ENCODE assay signal across 12 cellular contexts in genomic region chr10:132158122-132158741, GRCh38. TPM values are rescaled to one million over a fixed set of nuclear protein-coding genes. Genes with fewer than 3 reads are reported as not detected.
A peak's percentile ranks its signal among the peaks of the same experiment; 100 is the strongest.
DNase-seq lines count a peak whose midpoint lies in the region; ATAC-seq and TF ChIP-seq lines count a peak whose summit lies in the region.
"Had no signal": no experiment of that assay in that cellular context is flagged by ENCODE, and none has a peak within 500 bp of the region (broad histone marks: within the 10 kb centered on the region; RNA-seq: fewer than 3 reads in every experiment).

No MANE protein-coding gene starts in this region.

- WGBS in heart right ventricle, 2 donors: 46 to 52% methylated on average over 2 of the region's 2 CpGs

- H3K27ac ChIP-seq in heart right ventricle: no peak overlapping the region
- H3K27ac ChIP-seq: colonic mucosa, lower lobe of right lung had no signal

- ATAC-seq in left ventricle myocardium superior (no peak), heart right ventricle (no peak), HG02973 (IDR thresholded peaks at IDR 0.05; ENCODE audit: unreplicated experiment) (no peak)
- peak; percentile 2 for ATAC-seq in central memory CD8-positive, alpha-beta T cell (replicated peaks; ENCODE audit: extremely low read depth, poor library complexity, severe bottlenecking)
- peak; percentile 9 to 21 for ATAC-seq in stimulated activated naive B cell treated with anti-CD40 and anti-IgM and Interleukin-4, amounts not matched to agents 10 μg/mL and 1 μg/mL and 100 μg/mL, for 72 hours (replicated peaks)
- ATAC-seq: lower lobe of right lung had no signal

- H3K9me3 Mint-ChIP-seq in central memory CD8-positive, alpha-beta T cell: no peaks in the 10 kb centered on the region
- H3K9me3 Mint-ChIP-seq in stimulated activated naive B cell treated with anti-CD40 and anti-IgM and Interleukin-4, amounts not matched to agents 10 μg/mL and 1 μg/mL and 100 μg/mL, for 72 hours: no peaks in the 10 kb centered on the region

- H3K4me1 ChIP-seq in heart right ventricle: peaks cover 5 to 15% (median 14%) of the 10 kb centered on the region in 9 donors
- H3K4me1 ChIP-seq: colonic mucosa, lower lobe of right lung had no signal

- no peaks in the 10 kb centered on the region for H3K27me3 Mint-ChIP-seq in central memory CD8-positive, alpha-beta T cell
- H3K27me3 Mint-ChIP-seq in stimulated activated naive B cell treated with anti-CD40 and anti-IgM and Interleukin-4, amounts not matched to agents 10 μg/mL and 1 μg/mL and 100 μg/mL, for 72 hours: peaks cover 0 to 15% of the 10 kb centered on the region in 2 donors

- no peaks in the 10 kb centered on the region for H3K9me3 ChIP-seq in heart right ventricle
- H3K9me3 ChIP-seq: colonic mucosa, lower lobe of right lung had no signal

- H3K4me3 ChIP-seq in heart right ventricle: no peak overlapping the region
- H3K4me3 ChIP-seq: colonic mucosa, lower lobe of right lung had no signal

- TF ChIP-seq CTCF in heart right ventricle (IDR thresholded peaks at IDR 0.05): no peak

- H3K4me3 Mint-ChIP-seq in central memory CD8-positive, alpha-beta T cell: no peak overlapping the region
- H3K4me3 Mint-ChIP-seq in stimulated activated naive B cell treated with anti-CD40 and anti-IgM and Interleukin-4, amounts not matched to agents 10 μg/mL and 1 μg/mL and 100 μg/mL, for 72 hours: no peak overlapping the region

- peak; percentile 2 for DNase-seq in left ventricle myocardium superior
- no peak for DNase-seq in heart right ventricle
- DNase-seq in T-helper 2 cell: peak in 3 of 5 experiments; percentile 33 to 37 (median 35)
- peak in 1 of 2 donors; percentile 40 for DNase-seq in central memory CD8-positive, alpha-beta T cell (ENCODE audit: low spot score in 2 of 2)
- no peak for DNase-seq in stimulated activated naive B cell treated with anti-CD40 and anti-IgM and Interleukin-4, amounts not matched to agents 10 μg/mL and 1 μg/mL and 100 μg/mL, for 72 hours
- DNase-seq in SW 1271 (lab: John Stamatoyannopoulos, UW): no peak
- DNase-seq in D341Med (ENCODE audit: low spot score): no peak
- DNase-seq: colonic mucosa, foreskin melanocyte, HCEC 1CT had no signal

- no peaks in the 10 kb centered on the region for H3K36me3 ChIP-seq in heart right ventricle
- H3K36me3 ChIP-seq: colonic mucosa, lower lobe of right lung had no signal

- intact Hi-C loops in left ventricle myocardium superior (cut with micrococcal nuclease): no loop called here
- intact Hi-C loops in heart right ventricle (cut with DNase I): no loop called here

- H3K27me3 ChIP-seq in heart right ventricle: no peaks in the 10 kb centered on the region
- H3K27me3 ChIP-seq: colonic mucosa had no signal

- H3K27ac Mint-ChIP-seq in central memory CD8-positive, alpha-beta T cell (ENCODE audit: low read depth): peak overlapping the region; percentile 97
- no peak overlapping the region for H3K27ac Mint-ChIP-seq in stimulated activated naive B cell treated with anti-CD40 and anti-IgM and Interleukin-4, amounts not matched to agents 10 μg/mL and 1 μg/mL and 100 μg/mL, for 72 hours

- H3K4me1 Mint-ChIP-seq in central memory CD8-positive, alpha-beta T cell: peaks cover 11% of the 10 kb centered on the region
- peaks cover 8 to 10% of the 10 kb centered on the region in 2 donors for H3K4me1 Mint-ChIP-seq in stimulated activated naive B cell treated with anti-CD40 and anti-IgM and Interleukin-4, amounts not matched to agents 10 μg/mL and 1 μg/mL and 100 μg/mL, for 72 hours

- H3K36me3 Mint-ChIP-seq in central memory CD8-positive, alpha-beta T cell (ENCODE audit: insufficient read depth): peaks cover 22% of the 10 kb centered on the region
- H3K36me3 Mint-ChIP-seq in stimulated activated naive B cell treated with anti-CD40 and anti-IgM and Interleukin-4, amounts not matched to agents 10 μg/mL and 1 μg/mL and 100 μg/mL, for 72 hours: no peaks in the 10 kb centered on the region

RNA-seq across cellular contexts. Expression of gene DPYSL4, which starts 28.5 kb away (rescaled TPM):
- 45.2 TPM for total RNA-seq in left ventricle myocardium superior
- total RNA-seq in heart right ventricle: 10 to 100 TPM in 9 of 10 donors, 1 to 10 TPM in 1; 9.4 to 78.9 (median 32.6) TPM
- 10 to 100 TPM in 1 of 2 donors, 1 to 10 TPM in 1; 2.4 to 19.2 TPM for polyA plus RNA-seq in heart right ventricle

Comparison
In these comparisons a context has a peak if more than half of its experiments do, and no peak if none do; other contexts are left out.
1. DNase-seq: peak in left ventricle myocardium superior (single experiment) and T-helper 2 cell (3 of 5); none in heart right ventricle (0 of 2), stimulated activated naive B cell treated with anti-CD40 and anti-IgM and Interleukin-4, amounts not matched to agents 10 μg/mL and 1 μg/mL and 100 μg/mL, for 72 hours (single experiment), SW 1271 (0 of 2) and D341Med (single experiment).
2. ATAC-seq: peak in central memory CD8-positive, alpha-beta T cell (single experiment) and stimulated activated naive B cell treated with anti-CD40 and anti-IgM and Interleukin-4, amounts not matched to agents 10 μg/mL and 1 μg/mL and 100 μg/mL, for 72 hours (2 of 2); none in left ventricle myocardium superior (single experiment), heart right ventricle (0 of 8) and HG02973 (single experiment).